ENCODE assay signal across 10 cellular contexts in the genomic region with DNA sequence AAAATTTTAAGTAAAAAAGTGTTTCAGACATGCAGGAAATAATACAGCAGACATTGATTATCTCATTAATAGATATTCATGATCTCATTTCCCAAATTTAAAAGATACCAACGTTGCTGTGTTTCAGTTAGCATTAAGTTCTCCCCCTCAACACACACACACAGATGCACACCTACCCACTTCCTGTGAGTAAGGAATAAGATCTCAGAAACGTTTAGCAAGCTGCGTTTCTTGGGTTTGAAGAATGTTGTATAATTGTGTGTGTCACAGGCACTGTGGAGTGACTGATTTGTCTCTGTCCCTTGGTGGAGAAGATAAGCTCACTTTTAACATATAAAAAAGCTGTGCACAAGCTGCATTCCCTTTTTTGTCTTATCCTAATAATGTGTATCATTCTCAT.
DNase-seq lines count a peak whose midpoint lies in the region; ATAC-seq and TF ChIP-seq lines count a peak whose summit lies in the region.
"Had no signal": no experiment of that assay in that cellular context is flagged by ENCODE, and none has a peak within 500 bp of the region (broad histone marks: within the 10 kb centered on the region; RNA-seq: fewer than 3 reads in every experiment).

No MANE protein-coding gene starts in this region.

- peak overlapping the region in 3 of 7 donors; percentile 18 to 68 (median 19) for H3K27ac Mint-ChIP-seq in CD4-positive, alpha-beta memory T cell
- peak overlapping the region; percentile 83 for H3K27ac Mint-ChIP-seq in activated CD8-positive, alpha-beta T cell treated with anti-CD3 and anti-CD28 coated beads, Interleukin-2, amount 10 ng/mL, durations not matched to agents 7 days and 5 days

- intact Hi-C loops in CD4-positive, alpha-beta memory T cell (cut with micrococcal nuclease): no loop called here

- peaks cover 17 to 22% (median 20%) of the 10 kb centered on the region in 4 donors for H3K4me1 Mint-ChIP-seq in CD4-positive, alpha-beta memory T cell
- H3K4me1 Mint-ChIP-seq in activated CD8-positive, alpha-beta T cell treated with anti-CD3 and anti-CD28 coated beads, Interleukin-2, amount 10 ng/mL, durations not matched to agents 7 days and 5 days (ENCODE audit: low read depth): peaks cover 25% of the 10 kb centered on the region

- CTCF ChIA-PET in CD4-positive, alpha-beta memory T cell (lab: Charles Lee; ENCODE audit: partially characterized antibody): no interaction called here
- CTCF ChIA-PET in activated CD8-positive, alpha-beta T cell treated with anti-CD3 and anti-CD28 coated beads, Interleukin-2, amount 10 ng/mL, durations not matched to agents 7 days and 5 days (lab: Charles Lee): interaction anchor here (1.6 kb wide), 1 partner anchor 10 kb away, joined by 6 read pairs; no protein-coding TSS in a partner anchor

- H3K27me3 ChIP-seq in CD4-positive, alpha-beta memory T cell (ENCODE audit: insufficient read depth, low read length): no peaks in the 10 kb centered on the region
- H3K27me3 ChIP-seq in GM23248 (replicated peaks; ENCODE audit: insufficient read depth) (no peaks in the 10 kb centered on the region), kidney epithelial cell (ENCODE audit: control insufficient read depth, insufficient read depth, low read length) (no peaks in the 10 kb centered on the region), right atrium auricular region (no peaks in the 10 kb centered on the region)
- H3K27me3 ChIP-seq: ovary, upper lobe of right lung had no signal

- 4 to 5% methylated on average over 3 of the region's 3 CpGs for WGBS in GM23248 (ENCODE audit: low coverage in 1 of 2, low lambda C conversion rate in 2 of 2, missing lambda C conversion rate in 2 of 2), 2 experiments

- no peaks in the 10 kb centered on the region for H3K79me2 ChIP-seq in GM23248 (ENCODE audit: insufficient read depth)

- peaks cover 17 to 21% of the 10 kb centered on the region in 2 donors for H3K36me3 Mint-ChIP-seq in CD4-positive, alpha-beta memory T cell
- H3K36me3 Mint-ChIP-seq in activated CD8-positive, alpha-beta T cell treated with anti-CD3 and anti-CD28 coated beads, Interleukin-2, amount 10 ng/mL, durations not matched to agents 7 days and 5 days (ENCODE audit: low read depth): peaks cover 53% of the 10 kb centered on the region

- TF ChIP-seq CTCF in kidney epithelial cell (IDR thresholded peaks at IDR 0.05; ENCODE audit: insufficient read depth, low read length, poor library complexity, severe bottlenecking): no peak
- TF ChIP-seq CTCF in right atrium auricular region (IDR thresholded peaks at IDR 0.05): no peak

- ATAC-seq in activated CD8-positive, alpha-beta T cell treated with anti-CD3 and anti-CD28 coated beads, Interleukin-2, amount 10 ng/mL, durations not matched to agents 7 days and 5 days: peak; percentile 83
- ATAC-seq in HG03135 (IDR thresholded peaks at IDR 0.05; ENCODE audit: unreplicated experiment): no peak
- ATAC-seq: upper lobe of right lung had no signal

- no peaks in the 10 kb centered on the region for H3K9me2 ChIP-seq in GM23248 (ENCODE audit: insufficient read depth)

- peak in 2 of 5 donors; percentile 15 to 16 for DNase-seq in CD4-positive, alpha-beta memory T cell
- DNase-seq in GM23248: peak; percentile 55
- peak; percentile 55 for DNase-seq in activated CD8-positive, alpha-beta T cell treated with anti-CD3 and anti-CD28 coated beads, Interleukin-2, amount 10 ng/mL, durations not matched to agents 7 days and 5 days
- peak; percentile 4 for DNase-seq in kidney epithelial cell (ENCODE audit: low read depth)
- no peak for DNase-seq in HPDE6-E6E7 (ENCODE audit: extremely low spot score)
- DNase-seq in right atrium auricular region (ENCODE audit: low spot score): no peak
- DNase-seq: activated gamma-delta T cell treated with Interleukin-2 at 50 U/mL for 16 hours, ovary, upper lobe of right lung had no signal

- H3K9ac ChIP-seq in GM23248: no peak overlapping the region

- POLR2A ChIA-PET in CD4-positive, alpha-beta memory T cell (lab: Charles Lee; ENCODE audit: partially characterized antibody): interaction anchor here (0.7 to 1.1 kb wide), 2 partner anchors 9 to 468 kb away, joined by 3 read pairs; partner anchors contain the start of genes BRCA2 and ZAR1L
- POLR2A ChIA-PET in activated CD8-positive, alpha-beta T cell treated with anti-CD3 and anti-CD28 coated beads, Interleukin-2, amount 10 ng/mL, durations not matched to agents 7 days and 5 days (lab: Charles Lee): interaction anchor here (0.7 to 1.1 kb wide), 3 partner anchors 9 to 46 kb away, joined by 3 to 4 read pairs (median 3); no protein-coding TSS in a partner anchor

- H3K27me3 Mint-ChIP-seq in CD4-positive, alpha-beta memory T cell: no peaks in the 10 kb centered on the region
- H3K27me3 Mint-ChIP-seq in activated CD8-positive, alpha-beta T cell treated with anti-CD3 and anti-CD28 coated beads, Interleukin-2, amount 10 ng/mL, durations not matched to agents 7 days and 5 days (ENCODE audit: low read depth): no peaks in the 10 kb centered on the region

- peaks cover 7% of the 10 kb centered on the region; the same call in 1 of the 2 replicates for H3F3A ChIP-seq in GM23248 (ENCODE audit: insufficient read depth)

- 0 out of 2 replicates have a peak overlapping the region, but pooled peaks have one; percentile 19 for H2AFZ ChIP-seq in GM23248

- no peak overlapping the region for H3K4me3 ChIP-seq in CD4-positive, alpha-beta memory T cell (ENCODE audit: low read length in 2 of 2)
- peak overlapping the region; percentile 13; the same call in 1 of the 2 replicates for H3K4me3 ChIP-seq in GM23248
- no peak overlapping the region for H3K4me3 ChIP-seq in kidney epithelial cell (ENCODE audit: low read depth, low read length)
- H3K4me3 ChIP-seq in right atrium auricular region: no peak overlapping the region
- H3K4me3 ChIP-seq: ovary, upper lobe of right lung had no signal

- no peaks in the 10 kb centered on the region for H3K36me3 ChIP-seq in CD4-positive, alpha-beta memory T cell (ENCODE audit: insufficient read depth, low read length)
- no peaks in the 10 kb centered on the region for H3K36me3 ChIP-seq in GM23248 (ENCODE audit: low read depth)
- no peaks in the 10 kb centered on the region for H3K36me3 ChIP-seq in kidney epithelial cell (ENCODE audit: control insufficient read depth, insufficient read depth, low read length)
- peaks cover 13% of the 10 kb centered on the region for H3K36me3 ChIP-seq in right atrium auricular region
- H3K36me3 ChIP-seq: ovary had no signal

- H3K27ac ChIP-seq in CD4-positive, alpha-beta memory T cell (ENCODE audit: low read depth, low read length): no peak overlapping the region
- no peak overlapping the region for H3K27ac ChIP-seq in GM23248
- no peak overlapping the region for H3K27ac ChIP-seq in right atrium auricular region
- H3K27ac ChIP-seq: ovary, upper lobe of right lung had no signal

- peak overlapping the region in 7 of 8 donors; percentile 13 to 77 (median 49) for H3K4me3 Mint-ChIP-seq in CD4-positive, alpha-beta memory T cell
- peak overlapping the region; percentile 64 for H3K4me3 Mint-ChIP-seq in activated CD8-positive, alpha-beta T cell treated with anti-CD3 and anti-CD28 coated beads, Interleukin-2, amount 10 ng/mL, durations not matched to agents 7 days and 5 days

- no peaks in the 10 kb centered on the region for H3K9me3 ChIP-seq in CD4-positive, alpha-beta memory T cell (ENCODE audit: control insufficient read depth in 1 of 2, low read length in 2 of 2)
- H3K9me3 ChIP-seq in GM23248 (ENCODE audit: low read depth): no peaks in the 10 kb centered on the region
- peaks cover 0 to 7% of the 10 kb centered on the region in 2 donors for H3K9me3 ChIP-seq in right atrium auricular region
- H3K9me3 ChIP-seq: ovary, upper lobe of right lung had no signal

- in situ Hi-C loops in GM23248 (cut with MboI): no loop called here

- peak overlapping the region; percentile 60 for H3K4me2 ChIP-seq in GM23248 (ENCODE audit: unreplicated experiment)

- peaks cover 0 to 3% (median 0%) of the 10 kb centered on the region in 8 donors for H3K9me3 Mint-ChIP-seq in CD4-positive, alpha-beta memory T cell
- peaks cover 11% of the 10 kb centered on the region for H3K9me3 Mint-ChIP-seq in activated CD8-positive, alpha-beta T cell treated with anti-CD3 and anti-CD28 coated beads, Interleukin-2, amount 10 ng/mL, durations not matched to agents 7 days and 5 days (ENCODE audit: insufficient read depth)

- H3K4me1 ChIP-seq in CD4-positive, alpha-beta memory T cell (ENCODE audit: insufficient read depth, low read length): peaks cover 18% of the 10 kb centered on the region
- H3K4me1 ChIP-seq in GM23248 (ENCODE audit: insufficient read depth) (peaks cover 17% of the 10 kb centered on the region), right atrium auricular region (no peaks in the 10 kb centered on the region)
- H3K4me1 ChIP-seq: upper lobe of right lung had no signal

- no peaks in the 10 kb centered on the region for H4K20me1 ChIP-seq in GM23248 (ENCODE audit: insufficient read depth)

Comparison
In these comparisons a context has a peak if more than half of its experiments do, and no peak if none do; other contexts are left out.
1. DNase-seq: peak in GM23248 (single experiment), activated CD8-positive, alpha-beta T cell treated with anti-CD3 and anti-CD28 coated beads, Interleukin-2, amount 10 ng/mL, durations not matched to agents 7 days and 5 days (single experiment) and kidney epithelial cell (single experiment); none in HPDE6-E6E7 (single experiment) and right atrium auricular region (single experiment).